Comparison of ENCODE assay signal across 20 cellular contexts in the genomic region with DNA sequence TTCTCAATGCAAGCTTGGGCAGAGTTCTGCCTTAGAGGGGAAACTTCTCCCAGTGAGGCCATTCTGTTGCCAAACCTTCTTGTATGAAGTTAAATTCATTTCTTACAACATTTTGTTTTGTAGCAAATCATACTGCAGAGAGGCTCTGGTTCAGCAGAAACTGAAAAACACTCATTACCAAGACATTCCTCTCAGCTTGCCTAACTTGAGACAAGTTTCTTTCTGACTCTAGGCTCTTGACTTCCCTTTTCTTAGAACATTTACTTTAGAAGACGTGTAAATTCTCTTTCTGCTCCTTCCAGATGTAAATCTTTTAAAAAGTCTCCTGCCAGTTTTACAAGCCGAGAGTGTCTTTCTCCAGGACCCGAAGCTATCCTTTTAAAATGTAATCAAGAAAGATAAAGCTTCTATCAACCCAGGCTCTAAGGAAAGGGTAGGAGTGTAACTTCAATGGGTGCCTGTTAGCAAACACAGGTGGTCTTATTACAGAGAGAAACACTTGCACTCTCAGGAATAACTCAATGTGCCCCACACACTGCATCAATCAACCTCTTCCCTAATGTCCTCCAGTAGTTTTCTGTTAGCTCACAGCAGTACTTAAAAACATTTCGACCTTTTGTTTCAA.
DNase-seq lines count a peak whose midpoint lies in the region; ATAC-seq and TF ChIP-seq lines count a peak whose summit lies in the region.
"Had no signal": no experiment of that assay in that cellular context is flagged by ENCODE, and none has a peak within 500 bp of the region (broad histone marks: within the 10 kb centered on the region; RNA-seq: fewer than 3 reads in every experiment).

No MANE protein-coding gene starts in this region.

- H3K4me1 ChIP-seq in MM.1S (ENCODE audit: low read length): no peaks in the 10 kb centered on the region
- H3K4me1 ChIP-seq: gastroesophageal sphincter had no signal

- H2AFZ ChIP-seq in MM.1S (ENCODE audit: low read length): peak overlapping the region; percentile 3; the same call in 1 of the 2 replicates

- no peak overlapping the region for H3K27ac ChIP-seq in MM.1S (ENCODE audit: low read length)
- H3K27ac ChIP-seq: dorsolateral prefrontal cortex, gastroesophageal sphincter, thoracic aorta had no signal

- no peaks in the 10 kb centered on the region for H3K79me2 ChIP-seq in MM.1S (ENCODE audit: low read length)

- ATAC-seq in GM18858 (IDR thresholded peaks at IDR 0.05; ENCODE audit: unreplicated experiment) (peak; percentile 83), HG02588 (IDR thresholded peaks at IDR 0.05; ENCODE audit: unreplicated experiment) (peak; percentile 71), left cardiac atrium (no peak), left colon (no peak)
- ATAC-seq: CD8-positive, alpha-beta T cell; gastroesophageal sphincter; naive thymus-derived CD8-positive, alpha-beta T cell; T-helper 17 cell had no signal

- no peak for TF ChIP-seq CTCF in MM.1S (IDR thresholded peaks at IDR 0.05; ENCODE audit: low read length)

- no peaks in the 10 kb centered on the region for H3K9me3 ChIP-seq in MM.1S (replicated peaks; ENCODE audit: insufficient read depth, low read length)
- H3K9me3 ChIP-seq: thoracic aorta had no signal

- no peak overlapping the region for H3K4me3 ChIP-seq in MM.1S (ENCODE audit: low read length)
- H3K4me3 ChIP-seq: dorsolateral prefrontal cortex, gastroesophageal sphincter, lung, thoracic aorta had no signal

- H3K4me2 ChIP-seq in MM.1S (ENCODE audit: low read depth, low read length): no peak overlapping the region

- no peaks in the 10 kb centered on the region for H3F3A ChIP-seq in MM.1S (ENCODE audit: insufficient read depth, low read length)

- no peaks in the 10 kb centered on the region for H4K20me1 ChIP-seq in MM.1S (ENCODE audit: insufficient read depth, low read length)

- H3K27me3 ChIP-seq in MM.1S (replicated peaks; ENCODE audit: insufficient read depth, low read length): no peaks in the 10 kb centered on the region
- H3K27me3 ChIP-seq: gastroesophageal sphincter had no signal

- H3K9me2 ChIP-seq in MM.1S (replicated peaks; ENCODE audit: insufficient read depth, low read length): no peaks in the 10 kb centered on the region

- DNase-seq in MM.1S: no peak
- peak; percentile 78 for DNase-seq in left kidney (ENCODE audit: low read depth, low spot score)
- DNase-seq in left cardiac atrium: no peak
- no peak for DNase-seq in HT-29 (ENCODE audit: low spot score)
- no peak for DNase-seq in DMS79 (lab: John Stamatoyannopoulos, UW)
- DNase-seq in left colon: no peak
- DNase-seq: CD8-positive, alpha-beta T cell; DND-41; dorsolateral prefrontal cortex; naive thymus-derived CD8-positive, alpha-beta T cell; NCI-H1694; NCI-H226; posterior cingulate gyrus; SHP77 treated with DMSO at 0.1 percent for 48 hours; T-helper 17 cell had no signal

- no peaks in the 10 kb centered on the region for H3K36me3 ChIP-seq in MM.1S (replicated peaks; ENCODE audit: insufficient read depth, low read length)
- H3K36me3 ChIP-seq: gastroesophageal sphincter, thoracic aorta had no signal

- intact Hi-C loops in left cardiac atrium (cut with DNase I) (no loop called here), left colon (cut with DNase I, micrococcal nuclease) (no loop called here)

- H3K9ac ChIP-seq in MM.1S (ENCODE audit: low read length): no peak overlapping the region

Comparison
In these comparisons a context has a peak if more than half of its experiments do, and no peak if none do; other contexts are left out.
1. ATAC-seq: peak in GM18858 (single experiment) and HG02588 (single experiment); none in left cardiac atrium (0 of 2) and left colon (single experiment).